7 cellular contexts compared by ENCODE assay signal in genomic region chr15:47717036-47717611, GRCh38. TPM values are rescaled to one million over a fixed set of nuclear protein-coding genes. Genes with fewer than 3 reads are reported as not detected.
DNase-seq lines count a peak whose midpoint lies in the region; ATAC-seq, FAIRE-seq and TF ChIP-seq lines count a peak whose summit lies in the region.

SEMA6D (plus strand) TSS chr15:47717505; CDS start chr15:47759799, 42,294 bp downstream.

- no peak within 1 kb of the TSS; the same call in 1 of the 2 replicates for H2BK5ac ChIP-seq in H1 (ENCODE audit: low read depth, low read length)

- CTCF ChIA-PET in H1 (lab: Charles Lee; ENCODE audit: partially characterized antibody): interaction anchor here (0.6 to 3.7 kb wide), 17 partner anchors 11 to 887 kb away, joined by 3 to 23 read pairs (median 3); no protein-coding TSS in a partner anchor
- CTCF ChIA-PET in HepG2 (lab: Yijun Ruan, JAX; ENCODE audit: low intra/inter-chr PET ratio, low total read pairs): no interaction called here

- no peak within 1 kb of the TSS for H3K56ac ChIP-seq in H1 (replicated peaks; ENCODE audit: insufficient read length, low read depth, low read length)

- POLR2A ChIA-PET in H1 (lab: Charles Lee; ENCODE audit: partially characterized antibody): no interaction called here
- POLR2A ChIA-PET in HepG2 (lab: Yijun Ruan, JAX): no interaction called here

- no peak within 1 kb of the TSS for H3K14ac ChIP-seq in H1 (ENCODE audit: insufficient read length)

- H3K9ac ChIP-seq in H1 (replicated peaks in 1 of 4; ENCODE audit: extremely low read depth in 1 of 4, low read depth in 3 of 4, low read length in 3 of 4): peak within 1 kb of the TSS in 2 of 4 experiments; percentile 14 to 16; a peak in 2 of 7 replicates
- no peak within 1 kb of the TSS for H3K9ac ChIP-seq in HepG2 (ENCODE audit: insufficient read depth, low read depth, low read length)

- H2BK12ac ChIP-seq in H1 (ENCODE audit: low read depth, low read length): no peak within 1 kb of the TSS

- no peak within 1 kb of the TSS for H4K91ac ChIP-seq in H1 (replicated peaks; ENCODE audit: insufficient read length, low read length)

- peak within 1 kb of the TSS; percentile 57 for H4K5ac ChIP-seq in H1 (ENCODE audit: insufficient read length, low read depth, low read length)

- H3K79me1 ChIP-seq in H1 (ENCODE audit: low read depth, low read length): no peaks in the 10 kb centered on the region

- peak within 1 kb of the TSS; percentile 27; the same call in 1 of the 2 replicates for H3K18ac ChIP-seq in H1 (ENCODE audit: extremely low read depth, low read length)

- ATAC-seq in HepG2: peak; percentile 93
- no peak for ATAC-seq in HG03139 (IDR thresholded peaks at IDR 0.05; ENCODE audit: unreplicated experiment)

- H2AFZ ChIP-seq in H1 (ENCODE audit: low read length) (0 out of 2 replicates have a peak within 1 kb of the TSS, but pooled peaks have one; percentile 59), HepG2 (ENCODE audit: low read length) (no peak within 1 kb of the TSS)

- TF ChIP-seq CTCF in HFF-Myc (IDR thresholded peaks at IDR 0.05; ENCODE audit: low read depth, low read length, missing control alignments): peak; percentile 9
- TF ChIP-seq CTCF in H1 (IDR thresholded peaks at IDR 0.05; ENCODE audit: control extremely low read depth in 1 of 3, insufficient read depth in 1 of 3, low read depth in 1 of 3, low read length in 3 of 3): peak in 2 of 3 experiments; percentile 39 to 49; a peak in 3 of 4 replicates
- no peak; the same call in 1 of the 2 replicates for TF ChIP-seq CTCF in HepG2 (CRISPR knock-in tag; IDR thresholded peaks at IDR 0.05)

- TF ChIP-seq EP300 in H1 (IDR thresholded peaks at IDR 0.05; ENCODE audit: borderline replicate concordance in 1 of 2, low read depth in 2 of 2, low read length in 2 of 2) (no peak), HepG2 (IDR thresholded peaks at IDR 0.05; ENCODE audit: low read depth in 2 of 2, low read length in 2 of 2) (no peak), HepG2 (CRISPR knock-in tag; IDR thresholded peaks at IDR 0.05; ENCODE audit: borderline replicate concordance) (no peak)

- peak within 1 kb of the TSS; percentile 55 for H3K4me3 ChIP-seq in HFF-Myc (replicated peaks; ENCODE audit: low read depth, low read length)
- H3K4me3 ChIP-seq in H1 (ENCODE audit: extremely low read depth in 1 of 4, insufficient read depth in 2 of 4, low read depth in 3 of 4, low read length in 4 of 4): peak within 1 kb of the TSS; percentile 72 to 84 (median 78)
- peak within 1 kb of the TSS in 1 of 3 experiments; percentile 46; a peak in 1 of 6 replicates for H3K4me3 ChIP-seq in HepG2 (replicated peaks in 1 of 3; ENCODE audit: insufficient read depth in 1 of 3, low read depth in 2 of 3, low read length in 3 of 3)

- DNase-seq in HFF-Myc (ENCODE audit: extremely low read depth, low read depth) (peak; percentile 36), NCI-H748 (lab: John Stamatoyannopoulos, UW; ENCODE audit: unreplicated experiment) (peak; percentile 90), H1 (ENCODE audit: low read depth in 1 of 2, low spot score in 2 of 2) (peak; percentile 31 to 79), HepG2 (ENCODE audit: low spot score) (peak; percentile 4), stromal cell of bone marrow (ENCODE audit: low read depth) (peak; percentile 68), activated gamma-delta T cell (lab: John Stamatoyannopoulos, UW) (no peak)

- H2AK5ac ChIP-seq in H1 (ENCODE audit: low read depth, low read length): no peak within 1 kb of the TSS

- TF ChIP-seq POLR2A in H1 (IDR thresholded peaks at IDR 0.05; ENCODE audit: control extremely low read depth in 1 of 2, low read depth in 2 of 2, low read length in 2 of 2) (no peak), HepG2 (IDR thresholded peaks at IDR 0.05; ENCODE audit: insufficient read depth in 1 of 2, low read depth in 2 of 2, low read length in 2 of 2) (no peak)

- H3K27me3 ChIP-seq in H1 (replicated peaks in 1 of 4; ENCODE audit: control insufficient read depth in 3 of 4, extremely low read depth in 1 of 4, insufficient read depth in 3 of 4, low read length in 3 of 4): peaks cover 0 to 23% (median 17%) of the 10 kb centered on the region in 4 experiments; a peak in 6 of 7 replicates
- H3K27me3 ChIP-seq in HepG2 (ENCODE audit: control insufficient read depth in 1 of 2, insufficient read depth in 2 of 2, low read length in 2 of 2): peaks cover 2 to 38% of the 10 kb centered on the region in 2 experiments; a peak in 3 of 5 replicates

- no peak within 1 kb of the TSS for H3K4ac ChIP-seq in H1 (replicated peaks; ENCODE audit: insufficient read length, low read depth, low read length)

- intact Hi-C loops in HepG2 (cut with micrococcal nuclease; ENCODE audit: unreplicated experiment): no loop called here

- in situ Hi-C loops in HepG2 (cut with HindIII; ENCODE audit: extremely low pct_ligation_motif_present, low pct_unique_long_range_greater_than_20kb): no loop called here

- peak within 1 kb of the TSS; percentile 37; the same call in 1 of the 2 replicates for H2BK20ac ChIP-seq in H1 (ENCODE audit: low read length)

- H3K36me3 ChIP-seq in H1 (ENCODE audit: control insufficient read depth in 2 of 4, insufficient read depth in 4 of 4, low read length in 3 of 4) (no peaks in the 10 kb centered on the region), HepG2 (replicated peaks in 1 of 2; ENCODE audit: control insufficient read depth in 1 of 2, insufficient read depth in 2 of 2, low read length in 2 of 2) (no peaks in the 10 kb centered on the region)

- H4K8ac ChIP-seq in H1 (ENCODE audit: extremely low read depth, insufficient read depth, low read length): 0 out of 2 replicates have a peak within 1 kb of the TSS, but pooled peaks have one; percentile 32

- WGBS in H1 (ENCODE audit: extremely low coverage in 1 of 2, insufficient coverage in 1 of 2, insufficient read length in 1 of 2, insufficient replicate concordance in 2 of 2, low coverage in 1 of 2, low lambda C conversion rate in 2 of 2, missing lambda C conversion rate in 1 of 2), 2 experiments: 0% methylated on average over 13 of the region's 40 CpGs; no CpG with 5 or more reads in 1 of the 2 experiments
- WGBS in HepG2 (ENCODE audit: low lambda C conversion rate): 8% methylated on average over 13 of the region's 40 CpGs

- no TSS peak for BruUV-seq in HepG2 (replicated peaks; lab: Mats Ljungman, UMichigan)

- peaks cover 11% of the 10 kb centered on the region; the same call in 1 of the 2 replicates for H3K23me2 ChIP-seq in H1 (ENCODE audit: low read depth, low read length)

- H3K9me3 ChIP-seq in H1 (ENCODE audit: insufficient read depth in 2 of 2, low read depth in 1 of 2, low read length in 1 of 2) (no peaks in the 10 kb centered on the region), HepG2 (ENCODE audit: low read length) (no peaks in the 10 kb centered on the region)

- H3K79me2 ChIP-seq in H1 (ENCODE audit: control insufficient read depth in 1 of 2, insufficient read depth in 2 of 2, low read length in 2 of 2): no peaks in the 10 kb centered on the region
- H3K79me2 ChIP-seq in HepG2 (ENCODE audit: insufficient read depth, low read length): no peaks in the 10 kb centered on the region

- no peaks in the 10 kb centered on the region for H4K20me1 ChIP-seq in H1 (replicated peaks in 1 of 2; ENCODE audit: control insufficient read depth in 1 of 2, insufficient read depth in 2 of 2, low read length in 2 of 2)
- no peaks in the 10 kb centered on the region for H4K20me1 ChIP-seq in HepG2 (ENCODE audit: insufficient read depth, low read length)

- H3K4me1 ChIP-seq in H1 (replicated peaks in 1 of 4; ENCODE audit: control insufficient read depth in 3 of 4, insufficient read depth in 4 of 4, low read length in 3 of 4) (peaks cover 1 to 7% (median 4%) of the 10 kb centered on the region in 4 experiments; a peak in 3 of 7 replicates), HepG2 (ENCODE audit: insufficient read depth, low read length) (no peaks in the 10 kb centered on the region)

- no peak within 1 kb of the TSS for H3K23ac ChIP-seq in H1 (ENCODE audit: insufficient read length)

- TF ChIP-seq RAD21 in H1 (IDR thresholded peaks at IDR 0.05 in 1 of 2, conservative IDR thresholded peaks at IDR 0.05 in 1 of 2; ENCODE audit: low read depth in 2 of 2, low read length in 2 of 2): peak in 1 of 2 experiments; percentile 21; a peak in 2 of 4 replicates
- no peak for TF ChIP-seq RAD21 in HepG2 (CRISPR knock-in tag; IDR thresholded peaks at IDR 0.05)

- FAIRE-seq in H1 (lab: Jason Lieb, UNC) (no peak), HepG2 (lab: Jason Lieb, UNC) (no peak)

- H2BK120ac ChIP-seq in H1 (replicated peaks; ENCODE audit: low read depth, low read length): no peak within 1 kb of the TSS

- H3K4me2 ChIP-seq in H1 (ENCODE audit: insufficient read depth in 1 of 2, low read depth in 2 of 2, low read length in 2 of 2): peak within 1 kb of the TSS; percentile 94 to 96
- peak within 1 kb of the TSS; percentile 51 for H3K4me2 ChIP-seq in HepG2 (ENCODE audit: low read depth, low read length)

- H3K27ac ChIP-seq in H1 (ENCODE audit: low read depth, low read length) (no peak within 1 kb of the TSS), HepG2 (ENCODE audit: extremely low read length, insufficient read depth, low read length) (no peak within 1 kb of the TSS)

- no peak within 1 kb of the TSS for H2BK15ac ChIP-seq in H1 (ENCODE audit: low read length)

RNA-seq across cellular contexts. Expression of gene SEMA6D, which starts in this region (rescaled TPM):
- total RNA-seq in H1 (2021; fragmentation: NEBNext Ultra II Directional; extraction: Animal tissue kit (Norgen Biotek cat#: 25700)): 2.2 and 3.7 TPM in 2 replicates
- polyA plus RNA-seq in H1 (2011; rRNA removed) (2.5 and 3.8 TPM in 2 replicates), HepG2 (2011; rRNA removed) (not detected in 2 replicates)
- 4.4 TPM for polyA plus RNA-seq in H1 (2011; cell fraction: cytosol; rRNA removed)
- polyA plus RNA-seq in H1 (2011; cell fraction: nucleus; rRNA removed): 4.8 TPM
- polyA plus RNA-seq in H1 (2012, experiment 1 of 2): 1.7 to 3.8 TPM (median 3.2 TPM) in 4 replicates
- polyA plus RNA-seq in H1 (2012, experiment 2 of 2): 0.22 TPM
- polyA plus RNA-seq in H1 (2013, experiment 1 of 2): 1.0 TPM
- 0.68 TPM for polyA plus RNA-seq in H1 (2013, experiment 2 of 2)
- polyA minus RNA-seq in H1 (2011; rRNA and poly(A)+ RNA removed): 12.7 and 23.9 TPM in 2 replicates
- polyA minus RNA-seq in H1 (2011; cell fraction: cytosol; rRNA and poly(A)+ RNA removed): 6.4 TPM
- polyA minus RNA-seq in H1 (2011; cell fraction: nucleus; rRNA and poly(A)+ RNA removed): 13.2 TPM
- total RNA-seq in HepG2 (2016; rRNA removed; fragmentation: Illumina TruSeq; extraction: Trizol): not detected in 2 replicates
- total RNA-seq in HepG2 (2016; cell fraction: cytosol; rRNA removed; fragmentation: Illumina TruSeq; extraction: Trizol; ENCODE audit: low read depth): not detected in 2 replicates
- total RNA-seq in HepG2 (2016; cell fraction: insoluble cytoplasmic fraction; rRNA removed; fragmentation: Illumina TruSeq; extraction: Trizol): not detected in 2 replicates
- not detected in 2 replicates for total RNA-seq in HepG2 (2016; cell fraction: membrane; rRNA removed; fragmentation: Illumina TruSeq; extraction: Trizol)
- total RNA-seq in HepG2 (2016; cell fraction: nucleus; rRNA removed; fragmentation: Illumina TruSeq; extraction: Trizol): not detected in 2 replicates
- not detected in 2 replicates for polyA plus RNA-seq in HepG2 (2011; cell fraction: cytosol; rRNA removed)
- polyA plus RNA-seq in HepG2 (2011; cell fraction: nucleus; rRNA removed): not detected in 2 replicates
- not detected in 2 replicates for polyA plus RNA-seq in HepG2 (2012)
- not detected in 2 replicates for polyA plus RNA-seq in HepG2 (2016; cell fraction: cytosol; fragmentation: Illumina TruSeq; extraction: Trizol; ENCODE audit: low read depth)
- polyA plus RNA-seq in HepG2 (2016; cell fraction: insoluble cytoplasmic fraction; fragmentation: Illumina TruSeq; extraction: Trizol; ENCODE audit: low read depth): not detected in 2 replicates
- polyA plus RNA-seq in HepG2 (2016; cell fraction: membrane; fragmentation: Illumina TruSeq; extraction: Trizol; ENCODE audit: low read depth): not detected in 2 replicates
- not detected in 2 replicates for polyA plus RNA-seq in HepG2 (2016; cell fraction: nucleus; fragmentation: Illumina TruSeq; extraction: Trizol; ENCODE audit: insufficient read depth, low read depth)
- 61.4 TPM in 1 of 2 replicates, not detected in the other for polyA minus RNA-seq in HepG2 (2011; rRNA and poly(A)+ RNA removed; ENCODE audit: low replicate concordance)
- polyA minus RNA-seq in HepG2 (2011; cell fraction: cytosol; rRNA and poly(A)+ RNA removed): 0.35 TPM in 1 of 2 replicates, not detected in the other
- 0.26 TPM in 1 of 2 replicates, not detected in the other for polyA minus RNA-seq in HepG2 (2011; cell fraction: nucleus; rRNA and poly(A)+ RNA removed)
